Comparison of ENCODE assay signal across 10 cellular contexts in genomic region chr3:109098245-109098644, GRCh38. TPM values are rescaled to one million over a fixed set of nuclear protein-coding genes. Genes with fewer than 3 reads are reported as not detected.
DNase-seq lines count a peak whose midpoint lies in the region; ATAC-seq, FAIRE-seq and TF ChIP-seq lines count a peak whose summit lies in the region.
"Had no signal": no experiment of that assay in that cellular context is flagged by ENCODE, and none has a peak within 500 bp of the region (broad histone marks: within the 10 kb centered on the region; RNA-seq: fewer than 3 reads in every experiment).

No MANE protein-coding gene starts in this region.

- TF ChIP-seq EP300 in HepG2 (IDR thresholded peaks at IDR 0.05; ENCODE audit: low read depth in 2 of 2, low read length in 2 of 2) (no peak), HepG2 (CRISPR knock-in tag; IDR thresholded peaks at IDR 0.05; ENCODE audit: borderline replicate concordance) (no peak)

- no peak overlapping the region for H2AFZ ChIP-seq in HepG2 (ENCODE audit: low read length)

- no peaks in the 10 kb centered on the region for H3K79me2 ChIP-seq in HepG2 (ENCODE audit: insufficient read depth, low read length)

- H3K27me3 ChIP-seq in Panc1 (ENCODE audit: control insufficient read depth, insufficient read depth, low read length) (no peaks in the 10 kb centered on the region), HepG2 (ENCODE audit: control insufficient read depth in 1 of 2, insufficient read depth in 2 of 2, low read length in 2 of 2) (no peaks in the 10 kb centered on the region; a peak in 1 of 5 replicates)

- H3K27ac ChIP-seq in Panc1 (ENCODE audit: low read length) (no peak overlapping the region), HepG2 (ENCODE audit: extremely low read length, insufficient read depth, low read length) (no peak overlapping the region)

- BruUV-seq in Panc1 (replicated peaks; lab: Mats Ljungman, UMichigan) (no TSS peak), HepG2 (replicated peaks; lab: Mats Ljungman, UMichigan) (no TSS peak)

- no peak for DNase-seq in GM12892 (ENCODE audit: insufficient read length)
- DNase-seq in Panc1 (ENCODE audit: low read depth, low spot score): no peak
- peak; percentile 7 for DNase-seq in HepG2 (ENCODE audit: low spot score)
- DNase-seq in GM19238 (ENCODE audit: insufficient read length, low spot score): no peak
- DNase-seq in middle frontal gyrus (ENCODE audit: extremely low spot score, low spot score): no peak

- TF ChIP-seq RAD21 in HepG2 (CRISPR knock-in tag; IDR thresholded peaks at IDR 0.05): no peak

- H3K4me2 ChIP-seq in HepG2 (ENCODE audit: low read depth, low read length): no peak overlapping the region

- ATAC-seq in HG03103 (IDR thresholded peaks at IDR 0.05; ENCODE audit: low read depth, unreplicated experiment) (peak; percentile 74), Panc1 (0 out of 2 replicates have a peak, but pooled peaks have one; percentile 68), HepG2 (peak; percentile 97), GM18909 (IDR thresholded peaks at IDR 0.05; ENCODE audit: poor library complexity, unreplicated experiment) (no peak), GM19452 (IDR thresholded peaks at IDR 0.05; ENCODE audit: unreplicated experiment) (no peak)

- peak; percentile 60 for TF ChIP-seq CTCF in Panc1 (IDR thresholded peaks at IDR 0.05)
- TF ChIP-seq CTCF in HepG2 (CRISPR knock-in tag; IDR thresholded peaks at IDR 0.05): peak; percentile 41

- H3K4me3 ChIP-seq in Panc1 (ENCODE audit: low read depth in 2 of 2, low read length in 2 of 2) (no peak overlapping the region), HepG2 (replicated peaks in 1 of 3; ENCODE audit: insufficient read depth in 1 of 3, low read depth in 2 of 3, low read length in 3 of 3) (no peak overlapping the region)

- H3K9me3 ChIP-seq in Panc1 (ENCODE audit: control insufficient read depth, insufficient read depth, low read depth, low read length): no peaks in the 10 kb centered on the region
- no peaks in the 10 kb centered on the region for H3K9me3 ChIP-seq in HepG2 (ENCODE audit: low read length)

- CTCF ChIA-PET in Panc1 (lab: Charles Lee): no interaction called here
- CTCF ChIA-PET in HepG2 (lab: Yijun Ruan, JAX; ENCODE audit: low intra/inter-chr PET ratio, low total read pairs): no interaction called here

- H3K4me1 ChIP-seq in Panc1 (ENCODE audit: control insufficient read depth, insufficient read depth, low read length) (no peaks in the 10 kb centered on the region), HepG2 (ENCODE audit: insufficient read depth, low read length) (no peaks in the 10 kb centered on the region)

- TF ChIP-seq POLR2A in GM12892 (IDR thresholded peaks at IDR 0.05; ENCODE audit: low read depth, low read length) (no peak), HepG2 (IDR thresholded peaks at IDR 0.05; ENCODE audit: insufficient read depth in 1 of 2, low read depth in 2 of 2, low read length in 2 of 2) (no peak)

- H4K20me1 ChIP-seq in HepG2 (ENCODE audit: insufficient read depth, low read length): no peaks in the 10 kb centered on the region

- 1% methylated on average over 4 of the region's 4 CpGs for WGBS in HepG2 (ENCODE audit: low lambda C conversion rate)

- no peaks in the 10 kb centered on the region for H3K36me3 ChIP-seq in Panc1 (ENCODE audit: control insufficient read depth, insufficient read depth, low read length)
- H3K36me3 ChIP-seq in HepG2 (replicated peaks in 1 of 2; ENCODE audit: control insufficient read depth in 1 of 2, insufficient read depth in 2 of 2, low read length in 2 of 2): no peaks in the 10 kb centered on the region

- peak; percentile 62 for FAIRE-seq in GM12892 (lab: Jason Lieb, UNC)
- FAIRE-seq in HepG2 (lab: Jason Lieb, UNC): no peak

- intact Hi-C loops in Panc1 (cut with micrococcal nuclease; ENCODE audit: unreplicated experiment) (no loop called here), HepG2 (cut with micrococcal nuclease; ENCODE audit: unreplicated experiment) (no loop called here)

- in situ Hi-C loops in Panc1 (cut with HindIII; ENCODE audit: low pct_unique_long_range_greater_than_20kb, low sequenced_read_pairs) (no loop called here), HepG2 (cut with HindIII; ENCODE audit: extremely low pct_ligation_motif_present, low pct_unique_long_range_greater_than_20kb) (no loop called here)

- POLR2A ChIA-PET in Panc1 (lab: Charles Lee) (no interaction called here), HepG2 (lab: Yijun Ruan, JAX) (no interaction called here)

- no peak overlapping the region for H3K9ac ChIP-seq in HepG2 (ENCODE audit: insufficient read depth, low read depth, low read length)

TF ChIP-seq in HepG2, 621 proteins besides CTCF, POLR2A, EP300 and RAD21:
- TF ChIP-seq MIER2 (CRISPR knock-in tag; IDR thresholded peaks at IDR 0.05): no peak
- peak; percentile 18; the same call in 1 of the 2 replicates for TF ChIP-seq SMC3 (IDR thresholded peaks at IDR 0.05; ENCODE audit: low read length)
- TF ChIP-seq MAFK (conservative IDR thresholded peaks at IDR 0.05 in 1 of 2, IDR thresholded peaks at IDR 0.05 in 1 of 2; ENCODE audit: low read length in 2 of 2): peak; percentile 55 to 68
- TF ChIP-seq STAG1 (CRISPR knock-in tag; IDR thresholded peaks at IDR 0.05): peak; percentile 12; the same call in 1 of the 2 replicates
- no peak for TF ChIP-seq RFX1 (IDR thresholded peaks at IDR 0.05)
- TF ChIP-seq MAFF (IDR thresholded peaks at IDR 0.05; ENCODE audit: low read depth, low read length): peak; percentile 56
- TF ChIP-seq ZNF17 (CRISPR knock-in tag; IDR thresholded peaks at IDR 0.05): no peak

RNA-seq across cellular contexts. Expression of gene MORC1, which starts 19.7 kb away (rescaled TPM):
- not detected for polyA plus RNA-seq in GM12892 (2012; ENCODE audit: missing spikeins)
- total RNA-seq in Panc1 (2021; ENCODE audit: unreplicated experiment) (not detected), HepG2 (2016; rRNA removed; fragmentation: Illumina TruSeq; extraction: Trizol) (not detected in 2 replicates)
- polyA plus RNA-seq in Panc1 (2012; ENCODE audit: insufficient read length): not detected
- total RNA-seq in HepG2 (2016; cell fraction: cytosol; rRNA removed; fragmentation: Illumina TruSeq; extraction: Trizol; ENCODE audit: low read depth): not detected in 2 replicates
- not detected in 2 replicates for total RNA-seq in HepG2 (2016; cell fraction: insoluble cytoplasmic fraction; rRNA removed; fragmentation: Illumina TruSeq; extraction: Trizol)
- not detected in 2 replicates for total RNA-seq in HepG2 (2016; cell fraction: membrane; rRNA removed; fragmentation: Illumina TruSeq; extraction: Trizol)
- not detected in 2 replicates for total RNA-seq in HepG2 (2016; cell fraction: nucleus; rRNA removed; fragmentation: Illumina TruSeq; extraction: Trizol)
- not detected in 2 replicates for polyA plus RNA-seq in HepG2 (2011; rRNA removed)
- not detected in 2 replicates for polyA plus RNA-seq in HepG2 (2011; cell fraction: cytosol; rRNA removed)
- not detected in 2 replicates for polyA plus RNA-seq in HepG2 (2011; cell fraction: nucleus; rRNA removed)
- not detected in 2 replicates for polyA plus RNA-seq in HepG2 (2012)
- not detected in 2 replicates for polyA plus RNA-seq in HepG2 (2016; cell fraction: cytosol; fragmentation: Illumina TruSeq; extraction: Trizol; ENCODE audit: low read depth)
- polyA plus RNA-seq in HepG2 (2016; cell fraction: insoluble cytoplasmic fraction; fragmentation: Illumina TruSeq; extraction: Trizol; ENCODE audit: low read depth): not detected in 2 replicates
- not detected in 2 replicates for polyA plus RNA-seq in HepG2 (2016; cell fraction: membrane; fragmentation: Illumina TruSeq; extraction: Trizol; ENCODE audit: low read depth)
- not detected in 2 replicates for polyA plus RNA-seq in HepG2 (2016; cell fraction: nucleus; fragmentation: Illumina TruSeq; extraction: Trizol; ENCODE audit: insufficient read depth, low read depth)
- polyA minus RNA-seq in HepG2 (2011; rRNA and poly(A)+ RNA removed; ENCODE audit: low replicate concordance): not detected in 2 replicates
- polyA minus RNA-seq in HepG2 (2011; cell fraction: cytosol; rRNA and poly(A)+ RNA removed): not detected in 2 replicates
- polyA minus RNA-seq in HepG2 (2011; cell fraction: nucleus; rRNA and poly(A)+ RNA removed): not detected in 2 replicates
- total RNA-seq: pulmonary artery endothelial cell; T-helper 2 cell treated with Interferon-gamma antibody and Interleukin-4, amounts not matched to agents 100 ng/mL and 5 ng/mL, for 36 hours had no signal

RNA-seq across cellular contexts. Expression of gene C3orf85, which starts 38.3 kb away (rescaled TPM):
- not detected for polyA plus RNA-seq in GM12892 (2012; ENCODE audit: missing spikeins)
- total RNA-seq in Panc1 (2021; ENCODE audit: unreplicated experiment) (not detected), HepG2 (2016; rRNA removed; fragmentation: Illumina TruSeq; extraction: Trizol) (not detected in 2 replicates)
- polyA plus RNA-seq in Panc1 (2012; ENCODE audit: insufficient read length): not detected
- not detected in 2 replicates for total RNA-seq in HepG2 (2016; cell fraction: cytosol; rRNA removed; fragmentation: Illumina TruSeq; extraction: Trizol; ENCODE audit: low read depth)
- not detected in 2 replicates for total RNA-seq in HepG2 (2016; cell fraction: insoluble cytoplasmic fraction; rRNA removed; fragmentation: Illumina TruSeq; extraction: Trizol)
- total RNA-seq in HepG2 (2016; cell fraction: membrane; rRNA removed; fragmentation: Illumina TruSeq; extraction: Trizol): not detected in 2 replicates
- not detected in 2 replicates for total RNA-seq in HepG2 (2016; cell fraction: nucleus; rRNA removed; fragmentation: Illumina TruSeq; extraction: Trizol)
- polyA plus RNA-seq in HepG2 (2011; rRNA removed): not detected in 2 replicates
- polyA plus RNA-seq in HepG2 (2011; cell fraction: cytosol; rRNA removed): not detected in 2 replicates
- polyA plus RNA-seq in HepG2 (2011; cell fraction: nucleus; rRNA removed): not detected in 2 replicates
- polyA plus RNA-seq in HepG2 (2012): not detected in 2 replicates
- polyA plus RNA-seq in HepG2 (2016; cell fraction: cytosol; fragmentation: Illumina TruSeq; extraction: Trizol; ENCODE audit: low read depth): not detected in 2 replicates
- not detected in 2 replicates for polyA plus RNA-seq in HepG2 (2016; cell fraction: insoluble cytoplasmic fraction; fragmentation: Illumina TruSeq; extraction: Trizol; ENCODE audit: low read depth)
- polyA plus RNA-seq in HepG2 (2016; cell fraction: membrane; fragmentation: Illumina TruSeq; extraction: Trizol; ENCODE audit: low read depth): not detected in 2 replicates
- not detected in 2 replicates for polyA plus RNA-seq in HepG2 (2016; cell fraction: nucleus; fragmentation: Illumina TruSeq; extraction: Trizol; ENCODE audit: insufficient read depth, low read depth)
- polyA minus RNA-seq in HepG2 (2011; rRNA and poly(A)+ RNA removed; ENCODE audit: low replicate concordance): not detected in 2 replicates
- polyA minus RNA-seq in HepG2 (2011; cell fraction: cytosol; rRNA and poly(A)+ RNA removed): not detected in 2 replicates
- not detected in 2 replicates for polyA minus RNA-seq in HepG2 (2011; cell fraction: nucleus; rRNA and poly(A)+ RNA removed)
- total RNA-seq: pulmonary artery endothelial cell; T-helper 2 cell treated with Interferon-gamma antibody and Interleukin-4, amounts not matched to agents 100 ng/mL and 5 ng/mL, for 36 hours had no signal

Comparison
In these comparisons a context has a peak if more than half of its experiments do, and no peak if none do; other contexts are left out.
1. ATAC-seq: peak in HG03103 (single experiment), Panc1 (single experiment) and HepG2 (single experiment); none in GM18909 (single experiment) and GM19452 (single experiment).